ENCODE assay signal across 1 cellular context in the genomic region with DNA sequence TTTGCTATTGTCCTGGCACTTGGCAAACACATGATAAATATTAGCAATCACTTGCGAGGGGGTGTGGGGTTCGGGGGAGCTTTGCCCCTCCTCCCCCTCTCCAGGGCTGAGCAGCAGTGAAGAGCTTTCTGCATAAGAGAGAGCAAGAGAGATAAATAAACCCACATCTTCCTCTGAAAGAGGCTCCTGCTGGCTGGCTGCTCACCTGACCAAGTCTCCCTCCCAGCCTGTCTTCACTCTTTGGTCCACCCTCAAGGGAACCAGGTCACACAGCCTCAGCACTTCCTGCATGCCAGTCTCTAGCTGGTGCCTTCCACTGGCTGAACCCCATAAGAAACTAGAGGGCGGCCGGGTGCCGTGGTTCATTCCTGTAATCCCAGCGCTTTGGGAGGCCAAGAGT.
TF ChIP-seq lines count a peak whose summit lies in the region.

No MANE protein-coding gene starts in this region.

TF ChIP-seq in H1, 55 proteins besides CTCF, POLR2A, EP300 and RAD21 (continued from another document):
- TF ChIP-seq, protein P1, sequence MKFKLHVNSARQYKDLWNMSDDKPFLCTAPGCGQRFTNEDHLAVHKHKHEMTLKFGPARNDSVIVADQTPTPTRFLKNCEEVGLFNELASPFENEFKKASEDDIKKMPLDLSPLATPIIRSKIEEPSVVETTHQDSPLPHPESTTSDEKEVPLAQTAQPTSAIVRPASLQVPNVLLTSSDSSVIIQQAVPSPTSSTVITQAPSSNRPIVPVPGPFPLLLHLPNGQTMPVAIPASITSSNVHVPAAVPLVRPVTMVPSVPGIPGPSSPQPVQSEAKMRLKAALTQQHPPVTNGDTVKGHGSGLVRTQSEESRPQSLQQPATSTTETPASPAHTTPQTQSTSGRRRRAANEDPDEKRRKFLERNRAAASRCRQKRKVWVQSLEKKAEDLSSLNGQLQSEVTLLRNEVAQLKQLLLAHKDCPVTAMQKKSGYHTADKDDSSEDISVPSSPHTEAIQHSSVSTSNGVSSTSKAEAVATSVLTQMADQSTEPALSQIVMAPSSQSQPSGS (IDR thresholded peaks at IDR 0.05; ENCODE audit: low read length): no peak
- TF ChIP-seq RBBP5 (IDR thresholded peaks at IDR 0.05; ENCODE audit: borderline replicate concordance, low read depth, low read length) (no peak), CBX5 (IDR thresholded peaks at IDR 0.05; ENCODE audit: low read depth, low read length) (no peak), EGR1 (IDR thresholded peaks at IDR 0.05; ENCODE audit: borderline replicate concordance, low read depth, low read length) (no peak), KDM5A (IDR thresholded peaks at IDR 0.05; ENCODE audit: low read length) (no peak), TAF1 (IDR thresholded peaks at IDR 0.05; ENCODE audit: low read depth, low read length) (no peak), YY1 (IDR thresholded peaks at IDR 0.05; ENCODE audit: low read depth, low read length) (no peak), TBP (IDR thresholded peaks at IDR 0.05; ENCODE audit: low read depth, low read length) (no peak), SP2 (IDR thresholded peaks at IDR 0.05; ENCODE audit: low read length) (no peak)
- TF ChIP-seq, protein P2, sequence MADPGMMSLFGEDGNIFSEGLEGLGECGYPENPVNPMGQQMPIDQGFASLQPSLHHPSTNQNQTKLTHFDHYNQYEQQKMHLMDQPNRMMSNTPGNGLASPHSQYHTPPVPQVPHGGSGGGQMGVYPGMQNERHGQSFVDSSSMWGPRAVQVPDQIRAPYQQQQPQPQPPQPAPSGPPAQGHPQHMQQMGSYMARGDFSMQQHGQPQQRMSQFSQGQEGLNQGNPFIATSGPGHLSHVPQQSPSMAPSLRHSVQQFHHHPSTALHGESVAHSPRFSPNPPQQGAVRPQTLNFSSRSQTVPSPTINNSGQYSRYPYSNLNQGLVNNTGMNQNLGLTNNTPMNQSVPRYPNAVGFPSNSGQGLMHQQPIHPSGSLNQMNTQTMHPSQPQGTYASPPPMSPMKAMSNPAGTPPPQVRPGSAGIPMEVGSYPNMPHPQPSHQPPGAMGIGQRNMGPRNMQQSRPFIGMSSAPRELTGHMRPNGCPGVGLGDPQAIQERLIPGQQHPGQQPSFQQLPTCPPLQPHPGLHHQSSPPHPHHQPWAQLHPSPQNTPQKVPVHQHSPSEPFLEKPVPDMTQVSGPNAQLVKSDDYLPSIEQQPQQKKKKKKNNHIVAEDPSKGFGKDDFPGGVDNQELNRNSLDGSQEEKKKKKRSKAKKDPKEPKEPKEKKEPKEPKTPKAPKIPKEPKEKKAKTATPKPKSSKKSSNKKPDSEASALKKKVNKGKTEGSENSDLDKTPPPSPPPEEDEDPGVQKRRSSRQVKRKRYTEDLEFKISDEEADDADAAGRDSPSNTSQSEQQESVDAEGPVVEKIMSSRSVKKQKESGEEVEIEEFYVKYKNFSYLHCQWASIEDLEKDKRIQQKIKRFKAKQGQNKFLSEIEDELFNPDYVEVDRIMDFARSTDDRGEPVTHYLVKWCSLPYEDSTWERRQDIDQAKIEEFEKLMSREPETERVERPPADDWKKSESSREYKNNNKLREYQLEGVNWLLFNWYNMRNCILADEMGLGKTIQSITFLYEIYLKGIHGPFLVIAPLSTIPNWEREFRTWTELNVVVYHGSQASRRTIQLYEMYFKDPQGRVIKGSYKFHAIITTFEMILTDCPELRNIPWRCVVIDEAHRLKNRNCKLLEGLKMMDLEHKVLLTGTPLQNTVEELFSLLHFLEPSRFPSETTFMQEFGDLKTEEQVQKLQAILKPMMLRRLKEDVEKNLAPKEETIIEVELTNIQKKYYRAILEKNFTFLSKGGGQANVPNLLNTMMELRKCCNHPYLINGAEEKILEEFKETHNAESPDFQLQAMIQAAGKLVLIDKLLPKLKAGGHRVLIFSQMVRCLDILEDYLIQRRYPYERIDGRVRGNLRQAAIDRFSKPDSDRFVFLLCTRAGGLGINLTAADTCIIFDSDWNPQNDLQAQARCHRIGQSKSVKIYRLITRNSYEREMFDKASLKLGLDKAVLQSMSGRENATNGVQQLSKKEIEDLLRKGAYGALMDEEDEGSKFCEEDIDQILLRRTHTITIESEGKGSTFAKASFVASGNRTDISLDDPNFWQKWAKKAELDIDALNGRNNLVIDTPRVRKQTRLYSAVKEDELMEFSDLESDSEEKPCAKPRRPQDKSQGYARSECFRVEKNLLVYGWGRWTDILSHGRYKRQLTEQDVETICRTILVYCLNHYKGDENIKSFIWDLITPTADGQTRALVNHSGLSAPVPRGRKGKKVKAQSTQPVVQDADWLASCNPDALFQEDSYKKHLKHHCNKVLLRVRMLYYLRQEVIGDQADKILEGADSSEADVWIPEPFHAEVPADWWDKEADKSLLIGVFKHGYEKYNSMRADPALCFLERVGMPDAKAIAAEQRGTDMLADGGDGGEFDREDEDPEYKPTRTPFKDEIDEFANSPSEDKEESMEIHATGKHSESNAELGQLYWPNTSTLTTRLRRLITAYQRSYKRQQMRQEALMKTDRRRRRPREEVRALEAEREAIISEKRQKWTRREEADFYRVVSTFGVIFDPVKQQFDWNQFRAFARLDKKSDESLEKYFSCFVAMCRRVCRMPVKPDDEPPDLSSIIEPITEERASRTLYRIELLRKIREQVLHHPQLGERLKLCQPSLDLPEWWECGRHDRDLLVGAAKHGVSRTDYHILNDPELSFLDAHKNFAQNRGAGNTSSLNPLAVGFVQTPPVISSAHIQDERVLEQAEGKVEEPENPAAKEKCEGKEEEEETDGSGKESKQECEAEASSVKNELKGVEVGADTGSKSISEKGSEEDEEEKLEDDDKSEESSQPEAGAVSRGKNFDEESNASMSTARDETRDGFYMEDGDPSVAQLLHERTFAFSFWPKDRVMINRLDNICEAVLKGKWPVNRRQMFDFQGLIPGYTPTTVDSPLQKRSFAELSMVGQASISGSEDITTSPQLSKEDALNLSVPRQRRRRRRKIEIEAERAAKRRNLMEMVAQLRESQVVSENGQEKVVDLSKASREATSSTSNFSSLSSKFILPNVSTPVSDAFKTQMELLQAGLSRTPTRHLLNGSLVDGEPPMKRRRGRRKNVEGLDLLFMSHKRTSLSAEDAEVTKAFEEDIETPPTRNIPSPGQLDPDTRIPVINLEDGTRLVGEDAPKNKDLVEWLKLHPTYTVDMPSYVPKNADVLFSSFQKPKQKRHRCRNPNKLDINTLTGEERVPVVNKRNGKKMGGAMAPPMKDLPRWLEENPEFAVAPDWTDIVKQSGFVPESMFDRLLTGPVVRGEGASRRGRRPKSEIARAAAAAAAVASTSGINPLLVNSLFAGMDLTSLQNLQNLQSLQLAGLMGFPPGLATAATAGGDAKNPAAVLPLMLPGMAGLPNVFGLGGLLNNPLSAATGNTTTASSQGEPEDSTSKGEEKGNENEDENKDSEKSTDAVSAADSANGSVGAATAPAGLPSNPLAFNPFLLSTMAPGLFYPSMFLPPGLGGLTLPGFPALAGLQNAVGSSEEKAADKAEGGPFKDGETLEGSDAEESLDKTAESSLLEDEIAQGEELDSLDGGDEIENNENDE (IDR thresholded peaks at IDR 0.05; ENCODE audit: insufficient replicate concordance, low read length): no peak
